ENCODE assay signal across 8 cellular contexts in the genomic region with DNA sequence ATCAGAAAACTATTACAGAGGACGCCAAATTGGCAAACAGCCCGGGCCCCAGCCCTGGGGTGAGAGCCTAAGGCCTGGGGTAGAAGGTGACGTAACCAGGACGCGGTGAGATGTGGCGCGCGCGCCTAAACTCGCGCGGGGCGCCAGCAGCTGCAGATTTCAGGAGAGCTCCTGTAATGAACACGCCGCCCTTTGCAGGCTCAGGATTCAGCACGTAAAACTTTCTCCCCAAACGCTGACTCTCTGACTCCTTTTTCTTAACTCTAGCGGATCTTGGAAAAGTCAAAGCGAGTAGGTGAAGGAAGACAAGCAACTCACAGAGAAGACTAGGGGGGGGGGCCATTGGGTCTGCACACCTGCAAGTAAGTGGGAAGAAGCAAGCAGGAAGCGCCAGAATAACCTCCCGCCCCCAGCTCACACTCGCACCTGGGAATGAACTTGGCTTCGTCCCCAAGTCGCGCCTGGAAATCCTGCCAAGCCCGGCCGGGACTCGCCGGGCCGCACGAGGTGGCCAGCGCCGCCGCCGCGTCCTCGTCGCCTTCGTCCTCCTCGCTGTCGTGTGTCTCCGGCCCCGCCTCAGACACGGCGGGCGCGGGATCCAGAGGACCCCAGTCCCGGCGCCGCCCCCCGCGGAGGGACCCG. TPM values are rescaled to one million over a fixed set of nuclear protein-coding genes. Genes with fewer than 3 reads are reported as not detected.
A peak's percentile ranks its signal among the peaks of the same experiment; 100 is the strongest.
DNase-seq lines count a peak whose midpoint lies in the region; ATAC-seq, FAIRE-seq and TF ChIP-seq lines count a peak whose summit lies in the region.

No MANE protein-coding gene starts in this region.

- peak overlapping the region; percentile 91 for H3K4me2 ChIP-seq in A549

- no peaks in the 10 kb centered on the region for H3K9me3 Mint-ChIP-seq in MCF 10A (ENCODE audit: unreplicated experiment)
- H3K9me3 Mint-ChIP-seq in activated naive CD8-positive, alpha-beta T cell treated with anti-CD3 and anti-CD28 coated beads for 36 hours: peaks cover 4% of the 10 kb centered on the region

- peak overlapping the region; percentile 78 for H3K4me3 ChIP-seq in A549
- peak overlapping the region; percentile 7; the same call in 1 of the 2 replicates for H3K4me3 ChIP-seq in Jurkat, Clone E6-1 (ENCODE audit: low read length)
- peak overlapping the region; percentile 54 for H3K4me3 ChIP-seq in lower lobe of right lung

- intact Hi-C loops in MCF 10A (cut with micrococcal nuclease): loop anchor here (2.0 to 10.0 kb wide), 3 partner anchors 35 to 100 kb away; no protein-coding TSS in a partner anchor
- intact Hi-C loops in lower lobe of right lung (cut with DNase I): no loop called here

- no peak for TF ChIP-seq CTCF in A549 (IDR thresholded peaks at IDR 0.05)
- TF ChIP-seq CTCF in MCF 10A (IDR thresholded peaks at IDR 0.05; ENCODE audit: unreplicated experiment): no peak
- no peak for TF ChIP-seq CTCF in lower lobe of right lung (IDR thresholded peaks at IDR 0.05)

- ATAC-seq in A549: peak; percentile 56 to 62
- ATAC-seq in lower lobe of right lung: peak; percentile 64 to 67
- no peak for ATAC-seq in GM21447 (IDR thresholded peaks at IDR 0.05; ENCODE audit: unreplicated experiment)
- ATAC-seq in HG03196 (IDR thresholded peaks at IDR 0.05; ENCODE audit: unreplicated experiment): no peak

- FAIRE-seq in A549 (lab: Jason Lieb, UNC): no peak

- peak; percentile 61 to 62 for DNase-seq in A549 (ENCODE audit: low read depth in 1 of 2, low spot score in 1 of 2)
- no peak for DNase-seq in Jurkat, Clone E6-1 (ENCODE audit: low read depth, low spot score)
- peak; percentile 68 for DNase-seq in MCF 10A (ENCODE audit: unreplicated experiment)
- DNase-seq in lower lobe of right lung: peak; percentile 74
- DNase-seq in activated naive CD8-positive, alpha-beta T cell treated with anti-CD3 and anti-CD28 coated beads for 36 hours: no peak
- no peak for DNase-seq in cortex of kidney (lab: John Stamatoyannopoulos, UW)

- peak overlapping the region; percentile 94 for H3K4me3 Mint-ChIP-seq in MCF 10A (ENCODE audit: unreplicated experiment)
- H3K4me3 Mint-ChIP-seq in activated naive CD8-positive, alpha-beta T cell treated with anti-CD3 and anti-CD28 coated beads for 36 hours: no peak overlapping the region

- TF ChIP-seq RAD21 in A549 (conservative IDR thresholded peaks at IDR 0.05 in 1 of 2, IDR thresholded peaks at IDR 0.05 in 1 of 2): no peak

- no peaks in the 10 kb centered on the region for H3K9me3 ChIP-seq in A549
- H3K9me3 ChIP-seq in lower lobe of right lung: no peaks in the 10 kb centered on the region

- H3K27ac Mint-ChIP-seq in MCF 10A (ENCODE audit: low read depth, unreplicated experiment): peak overlapping the region; percentile 52
- no peak overlapping the region for H3K27ac Mint-ChIP-seq in activated naive CD8-positive, alpha-beta T cell treated with anti-CD3 and anti-CD28 coated beads for 36 hours

- H3K36me3 ChIP-seq in lower lobe of right lung: no peaks in the 10 kb centered on the region

- TF ChIP-seq EP300 in A549 (IDR thresholded peaks at IDR 0.05): no peak

- H3K36me3 Mint-ChIP-seq in MCF 10A (ENCODE audit: insufficient read depth, unreplicated experiment): no peaks in the 10 kb centered on the region
- peaks cover 2% of the 10 kb centered on the region for H3K36me3 Mint-ChIP-seq in activated naive CD8-positive, alpha-beta T cell treated with anti-CD3 and anti-CD28 coated beads for 36 hours

- no peaks in the 10 kb centered on the region for H3K27me3 Mint-ChIP-seq in MCF 10A (ENCODE audit: insufficient read depth, unreplicated experiment)
- peaks cover 49% of the 10 kb centered on the region for H3K27me3 Mint-ChIP-seq in activated naive CD8-positive, alpha-beta T cell treated with anti-CD3 and anti-CD28 coated beads for 36 hours

- no peak for TF ChIP-seq POLR2A in A549 (IDR thresholded peaks at IDR 0.05; ENCODE audit: low read length)

- no TSS peak for BruUV-seq in MCF 10A (replicated peaks; lab: Mats Ljungman, UMichigan)

- H3K4me1 ChIP-seq in A549 (peaks cover 43% of the 10 kb centered on the region), lower lobe of right lung (no peaks in the 10 kb centered on the region)

- H3K27ac ChIP-seq in A549 (peak overlapping the region; percentile 89 to 95), lower lobe of right lung (peak overlapping the region; percentile 87)

- POLR2A ChIA-PET in A549 (lab: Yijun Ruan, JAX): interaction anchor here (0.7 to 2.2 kb wide), 3 partner anchors 26 to 80 kb away, joined by 3 to 10 read pairs (median 3); no protein-coding TSS in a partner anchor
- POLR2A ChIA-PET in MCF 10A (lab: Yijun Ruan, JAX): interaction anchor here (0.6 to 8.2 kb wide), 22 partner anchors 10 to 1454 kb away, joined by 3 to 142 read pairs (median 4); partner anchors contain the start of gene UBQLN1

- H3K4me1 Mint-ChIP-seq in MCF 10A (ENCODE audit: insufficient read depth, unreplicated experiment): peaks cover 47% of the 10 kb centered on the region
- no peaks in the 10 kb centered on the region for H3K4me1 Mint-ChIP-seq in activated naive CD8-positive, alpha-beta T cell treated with anti-CD3 and anti-CD28 coated beads for 36 hours

- peaks cover 23% of the 10 kb centered on the region for H3K27me3 ChIP-seq in lower lobe of right lung (ENCODE audit: low read depth)

- WGBS in A549 (ENCODE audit: missing lambda C conversion rate): 5% methylated on average over 31 of the region's 53 CpGs

- CTCF ChIA-PET in A549 (lab: Yijun Ruan, JAX) (interaction anchor here (0.7 to 1.4 kb wide), 10 partner anchors 14 to 141 kb away, joined by 3 to 6 read pairs (median 3); no protein-coding TSS in a partner anchor), MCF 10A (lab: Yijun Ruan, JAX) (interaction anchor here (0.6 to 1.9 kb wide), 7 partner anchors 27 to 124 kb away, joined by 3 to 4 read pairs (median 3); no protein-coding TSS in a partner anchor)

TF ChIP-seq in A549, 52 proteins besides CTCF, POLR2A, EP300 and RAD21:
- no peak for TF ChIP-seq RARB (CRISPR knock-in tag; IDR thresholded peaks at IDR 0.05)
- no peak for TF ChIP-seq KDM1A (IDR thresholded peaks at IDR 0.05; ENCODE audit: low read depth)
- TF ChIP-seq HOXB13 (CRISPR knock-in tag; IDR thresholded peaks at IDR 0.05; ENCODE audit: low read depth): no peak
- peak; percentile 83 for TF ChIP-seq MAX (IDR thresholded peaks at IDR 0.05)
- TF ChIP-seq SREBF2 (IDR thresholded peaks at IDR 0.05): no peak
- no peak for TF ChIP-seq HES2 (IDR thresholded peaks at IDR 0.05)
- TF ChIP-seq GATA3 (IDR thresholded peaks at IDR 0.05; ENCODE audit: borderline replicate concordance): no peak
- TF ChIP-seq RNF2 (IDR thresholded peaks at IDR 0.05; ENCODE audit: borderline replicate concordance, low read depth): peak; percentile 65; the same call in 1 of the 2 replicates
- TF ChIP-seq, protein P1, sequence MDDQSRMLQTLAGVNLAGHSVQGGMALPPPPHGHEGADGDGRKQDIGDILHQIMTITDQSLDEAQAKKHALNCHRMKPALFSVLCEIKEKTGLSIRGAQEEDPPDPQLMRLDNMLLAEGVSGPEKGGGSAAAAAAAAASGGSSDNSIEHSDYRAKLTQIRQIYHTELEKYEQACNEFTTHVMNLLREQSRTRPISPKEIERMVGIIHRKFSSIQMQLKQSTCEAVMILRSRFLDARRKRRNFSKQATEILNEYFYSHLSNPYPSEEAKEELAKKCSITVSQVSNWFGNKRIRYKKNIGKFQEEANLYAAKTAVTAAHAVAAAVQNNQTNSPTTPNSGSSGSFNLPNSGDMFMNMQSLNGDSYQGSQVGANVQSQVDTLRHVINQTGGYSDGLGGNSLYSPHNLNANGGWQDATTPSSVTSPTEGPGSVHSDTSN (IDR thresholded peaks at IDR 0.05): no peak
- TF ChIP-seq NR3C1 (IDR thresholded peaks at IDR 0.05): no peak
- no peak for TF ChIP-seq KDM5A (IDR thresholded peaks at IDR 0.05)
- TF ChIP-seq CEBPB (IDR thresholded peaks at IDR 0.05): peak in 1 of 2 experiments; percentile 30; a peak in 2 of 4 replicates
- no peak for TF ChIP-seq HOXB5 (CRISPR knock-in tag; IDR thresholded peaks at IDR 0.05)
- no peak for TF ChIP-seq HOXA7 (CRISPR knock-in tag; IDR thresholded peaks at IDR 0.05)
- TF ChIP-seq FOSL2 (IDR thresholded peaks at IDR 0.05): no peak
- no peak for TF ChIP-seq FOSL2 (CRISPR knock-in tag; IDR thresholded peaks at IDR 0.05)
- TF ChIP-seq JUNB (IDR thresholded peaks at IDR 0.05): no peak

RNA-seq across cellular contexts. Expression of gene RASEF, which starts 0.8 kb away (rescaled TPM):
- 8.1 and 8.8 TPM in 2 replicates for polyA plus RNA-seq in A549 (2011; rRNA removed)
- polyA plus RNA-seq in A549 (2012; cell fraction: cytosol; rRNA removed): 2.0 and 2.2 TPM in 2 replicates
- 3.1 and 3.2 TPM in 2 replicates for polyA plus RNA-seq in A549 (2012; cell fraction: nucleus; rRNA removed)
- 4.7 to 5.3 TPM (median 5.1 TPM) in 3 replicates for polyA plus RNA-seq in A549 (2017; fragmentation: RNase III; extraction: RNeasy Plus Mini Kit Qiagen cat#74134 plus additional on column Dnase treatment)
- polyA minus RNA-seq in A549 (2011; rRNA and poly(A)+ RNA removed): 7.8 and 8.6 TPM in 2 replicates
- 4.1 TPM for polyA plus RNA-seq in Jurkat, Clone E6-1 (2012; ENCODE audit: insufficient read depth, insufficient read length)
- 6.9 and 7.5 TPM in 2 replicates for total RNA-seq in MCF 10A (2022)
- 11.5 TPM for total RNA-seq in lower lobe of right lung
- not detected for total RNA-seq in activated naive CD8-positive, alpha-beta T cell treated with anti-CD3 and anti-CD28 coated beads for 36 hours

Comparison
In these comparisons a context has a peak if more than half of its experiments do, and no peak if none do; other contexts are left out.
1. ATAC-seq: peak in A549 (2 of 2) and lower lobe of right lung (2 of 2); none in GM21447 (single experiment) and HG03196 (single experiment).
2. DNase-seq: peak in A549 (2 of 2), MCF 10A (single experiment) and lower lobe of right lung (single experiment); none in Jurkat, Clone E6-1 (single experiment), activated naive CD8-positive, alpha-beta T cell treated with anti-CD3 and anti-CD28 coated beads for 36 hours (single experiment) and cortex of kidney (single experiment).
3. H3K4me3 ChIP-seq: peak in every context shown above with its lines; median percentile 78 in A549; 54 in lower lobe of right lung; 7 in Jurkat, Clone E6-1.